10 cellular contexts compared by ENCODE assay signal in genomic region chr6:13931797-13932402, GRCh38.
"Had no signal": no experiment of that assay in that cellular context is flagged by ENCODE, and none has a peak within 500 bp of the region (broad histone marks: within the 10 kb centered on the region; RNA-seq: fewer than 3 reads in every experiment).

No MANE protein-coding gene starts in this region.

- H3K36me3 ChIP-seq: HAP-1 had no signal

- FAIRE-seq: H1 had no signal

- H3K4me3 ChIP-seq: GM23248, GM23338, HAP-1 had no signal

- H3K9me3 ChIP-seq: HAP-1 had no signal

- ATAC-seq: GM23338, HCT116 had no signal

- H3K9ac ChIP-seq: GM23248 had no signal

- H2AFZ ChIP-seq: GM23248, GM23338 had no signal

- H3K4me2 ChIP-seq: GM23338 had no signal

- DNase-seq: GM23248, GOT3, H7, H9, HCEC 1CT, HFFc6 had no signal

- H3K27ac ChIP-seq: GM23248 had no signal
